In the genomic region with DNA sequence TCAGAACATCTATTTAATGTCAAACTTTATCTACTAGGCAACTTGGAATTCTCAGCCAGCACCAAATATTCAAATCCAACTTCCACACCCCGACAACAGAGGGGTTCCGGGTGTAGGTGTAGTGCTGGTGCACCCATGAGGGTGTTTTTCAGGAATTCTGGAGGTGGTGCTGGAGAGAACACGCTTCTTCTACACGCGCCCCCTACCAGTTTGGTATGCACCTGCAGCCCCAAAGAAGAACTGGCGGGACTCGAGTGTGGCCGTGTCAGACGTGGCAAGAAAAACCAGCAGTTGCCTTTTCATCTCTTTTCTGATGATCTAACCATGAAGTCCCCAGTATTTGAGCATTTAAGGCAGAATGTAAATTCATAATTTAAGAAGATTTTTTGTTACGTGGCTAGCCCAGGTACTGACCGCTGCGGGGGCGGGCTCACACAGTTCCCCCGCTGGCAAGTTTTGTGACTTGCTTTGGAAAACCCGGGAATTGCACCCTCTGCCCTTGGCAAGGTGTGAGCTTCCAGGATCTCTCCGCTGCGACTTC, we compare ENCODE assay signal across 8 cellular contexts. TPM values are rescaled to one million over a fixed set of nuclear protein-coding genes. Genes with fewer than 3 reads are reported as not detected.
A peak's percentile ranks its signal among the peaks of the same experiment; 100 is the strongest.
DNase-seq lines count a peak whose midpoint lies in the region; ATAC-seq and TF ChIP-seq lines count a peak whose summit lies in the region.

No MANE protein-coding gene starts in this region.

- peak overlapping the region; percentile 59 for H3K4me3 ChIP-seq in brain microvascular endothelial cell (ENCODE audit: low read depth, low read length)
- H3K4me3 ChIP-seq in iPS-20b (ENCODE audit: low read length), result peak overlapping the region; percentile 91
- H3K4me3 ChIP-seq in skeletal muscle tissue (ENCODE audit: low read length in 3 of 3), result peak overlapping the region; percentile 62 to 85 (median 84)

- peaks cover 27% of the 10 kb centered on the region for H3K27me3 ChIP-seq in brain microvascular endothelial cell (replicated peaks)
- H3K27me3 ChIP-seq in iPS-20b (ENCODE audit: insufficient read depth, low read length), result peaks cover 19% of the 10 kb centered on the region
- H3K27me3 ChIP-seq in skeletal muscle tissue (ENCODE audit: control insufficient read depth in 3 of 3, insufficient read depth in 3 of 3, low read length in 3 of 3), result no peaks in the 10 kb centered on the region

- ATAC-seq in GM18498 (IDR thresholded peaks at IDR 0.05; ENCODE audit: unreplicated experiment), result peak; percentile 51
- ATAC-seq in HG02885 (IDR thresholded peaks at IDR 0.05; ENCODE audit: poor library complexity, unreplicated experiment), result peak; percentile 70

- H3K4me1 ChIP-seq in iPS-20b (ENCODE audit: insufficient read depth, low read length) (no peaks in the 10 kb centered on the region), skeletal muscle tissue (ENCODE audit: control insufficient read depth in 3 of 3, insufficient read depth in 3 of 3, low read length in 3 of 3) (peaks cover 8 to 18% (median 17%) of the 10 kb centered on the region in 3 donors)

- in situ Hi-C loops in brain microvascular endothelial cell (cut with HindIII; ENCODE audit: low pct_ligation_motif_present, low sequenced_read_pairs), result no loop called here

- peak; percentile 66 for TF ChIP-seq CTCF in brain microvascular endothelial cell (IDR thresholded peaks at IDR 0.05; ENCODE audit: low read depth, low read length, missing control alignments)

- H3K27ac ChIP-seq in brain microvascular endothelial cell (no peak overlapping the region), iPS-20b (ENCODE audit: low read length) (no peak overlapping the region), skeletal muscle tissue (ENCODE audit: low read depth, low read length) (peak overlapping the region; percentile 52)

- DNase-seq in NCI-H1930 (lab: John Stamatoyannopoulos, UW) (peak; percentile 62 to 69), T-helper 22 cell (ENCODE audit: low read depth) (peak; percentile 4), brain microvascular endothelial cell (peak; percentile 7), cortex of kidney (lab: John Stamatoyannopoulos, UW) (no peak)

- H3K9ac ChIP-seq in iPS-20b (ENCODE audit: low read depth, low read length) (peak overlapping the region; percentile 53; the same call in 1 of the 2 replicates), skeletal muscle tissue (ENCODE audit: low read depth in 1 of 3, low read length in 3 of 3) (peak overlapping the region; percentile 69 to 85 (median 79))

- H3K9me3 ChIP-seq in iPS-20b (ENCODE audit: insufficient read depth, low read depth, low read length) (no peaks in the 10 kb centered on the region), skeletal muscle tissue (ENCODE audit: control insufficient read depth in 3 of 3, low read length in 3 of 3) (no peaks in the 10 kb centered on the region)

- H3K36me3 ChIP-seq in brain microvascular endothelial cell (replicated peaks) (no peaks in the 10 kb centered on the region), iPS-20b (ENCODE audit: insufficient read depth, low read depth, low read length) (no peaks in the 10 kb centered on the region), skeletal muscle tissue (ENCODE audit: control insufficient read depth in 3 of 3, insufficient read depth in 3 of 3, low read length in 3 of 3) (no peaks in the 10 kb centered on the region)

RNA-seq across cellular contexts. Expression of gene TLCD4, which starts 0.4 kb away (rescaled TPM):
- total RNA-seq in skeletal muscle tissue, result 17.7 TPM

RNA-seq across cellular contexts. Expression of gene ALG14, which starts 44.0 kb away (rescaled TPM):
- total RNA-seq in skeletal muscle tissue, result 1.0 TPM
